Comparison of ENCODE assay signal across 7 cellular contexts in the genomic region with DNA sequence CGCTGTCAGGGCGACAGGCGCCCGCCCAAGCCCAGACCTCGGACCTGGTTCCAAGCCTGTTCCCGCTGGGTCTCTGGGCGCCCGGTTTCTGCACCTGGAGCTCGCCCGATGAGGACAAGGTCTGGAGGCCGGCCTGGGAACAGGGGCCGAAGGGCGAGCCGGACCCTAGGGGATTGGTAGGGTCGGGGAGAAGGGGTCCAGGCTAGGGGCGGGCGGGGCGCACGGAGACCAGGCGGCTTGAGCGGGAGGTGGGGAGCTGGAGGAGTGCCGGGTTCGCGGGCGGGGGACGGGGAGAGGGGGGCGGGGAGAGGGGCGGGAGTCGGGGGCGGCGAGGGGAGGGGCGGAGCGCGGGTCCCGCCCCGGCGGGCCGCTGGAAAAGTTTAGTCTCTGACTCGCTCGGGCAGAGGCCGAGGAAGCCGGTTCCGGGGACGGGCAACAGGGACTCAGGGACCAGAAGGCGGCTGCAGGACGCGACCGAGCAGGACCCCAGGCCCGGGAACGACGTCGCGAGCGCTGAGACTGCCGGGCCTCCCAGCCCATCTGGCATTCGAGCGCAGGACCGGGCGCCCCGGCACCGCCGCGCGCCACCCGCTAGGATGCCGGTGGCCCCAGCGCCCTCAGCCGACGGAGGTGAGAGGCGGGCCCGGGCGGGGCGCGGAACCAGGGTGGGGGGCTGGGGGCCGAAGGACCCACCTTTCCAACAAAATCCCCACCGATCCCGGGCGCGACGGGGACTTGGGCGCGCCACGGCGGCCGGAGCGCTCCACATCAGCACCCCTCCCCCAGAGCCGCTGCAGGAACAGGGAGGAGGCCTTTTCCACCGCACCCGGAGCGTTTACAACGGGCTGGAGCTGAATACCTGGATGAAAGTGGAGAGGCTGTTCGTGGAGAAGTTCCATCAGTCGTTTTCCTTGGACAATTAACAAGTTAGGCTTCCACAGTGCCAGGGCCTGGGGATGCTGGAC. TPM values are rescaled to one million over a fixed set of nuclear protein-coding genes. Genes with fewer than 3 reads are reported as not detected.
DNase-seq lines count a peak whose midpoint lies in the region; TF ChIP-seq lines count a peak whose summit lies in the region.

A gene (plus strand): TSS at position 403 of the 965 bp plus-strand sequence. CDS start 9,733 bp downstream, outside the sequence.

- H3K9me3 ChIP-seq in HUES6 (ENCODE audit: control insufficient read depth, insufficient read depth, low read depth, low read length) = no peaks in the 10 kb centered on the region

- peak; percentile 11 for TF ChIP-seq CTCF in foreskin fibroblast (IDR thresholded peaks at IDR 0.05; ENCODE audit: low read depth, low read length)
- peak; percentile 41 for TF ChIP-seq CTCF in neural crest cell (conservative IDR thresholded peaks at IDR 0.05)

- peaks cover 3% of the 10 kb centered on the region for H3K27me3 ChIP-seq in HUES6 (ENCODE audit: control insufficient read depth, insufficient read depth, low read length)

- H3K4me3 ChIP-seq in HUES6 (ENCODE audit: low read depth, low read length) (peak within 1 kb of the TSS; percentile 85), foreskin fibroblast (ENCODE audit: low read depth in 1 of 2, low read length in 2 of 2) (peak within 1 kb of the TSS; percentile 87 to 100)

- H3K9me3 Mint-ChIP-seq in neural crest cell = no peaks in the 10 kb centered on the region

- H3K36me3 ChIP-seq in HUES6 (ENCODE audit: control insufficient read depth, insufficient read depth, low read length) = peaks cover 11% of the 10 kb centered on the region; the same call in 1 of the 2 replicates

- peaks cover 87% of the 10 kb centered on the region for H3K27me3 Mint-ChIP-seq in neural crest cell (ENCODE audit: low read depth)

- no peaks in the 10 kb centered on the region for H3K36me3 Mint-ChIP-seq in neural crest cell (ENCODE audit: low read depth)

- DNase-seq in activated CD8-positive, alpha-beta memory T cell treated with anti-CD3 and anti-CD28 coated beads, Interleukin-2, amount 50 U/mL, for 48 hours = peak; percentile 71
- peak; percentile 44 to 75 for DNase-seq in foreskin fibroblast
- peak; percentile 51 for DNase-seq in neural crest cell (ENCODE audit: low read depth, low spot score)
- DNase-seq in ureter (ENCODE audit: low spot score) = peak; percentile 71
- DNase-seq in NCI-H187 (lab: John Stamatoyannopoulos, UW) = no peak
- DNase-seq in GF-D8 (lab: John Stamatoyannopoulos, UW) = no peak

- H3K4me1 Mint-ChIP-seq in neural crest cell = peaks cover 25% of the 10 kb centered on the region

- peak within 1 kb of the TSS; percentile 88 for H3K4me3 Mint-ChIP-seq in neural crest cell

- peak within 1 kb of the TSS; percentile 39; the same call in 1 of the 2 replicates for H3K27ac ChIP-seq in HUES6 (ENCODE audit: low read depth, low read length)

- no peak within 1 kb of the TSS for H3K27ac Mint-ChIP-seq in neural crest cell (ENCODE audit: unreplicated experiment)

- peak within 1 kb of the TSS; percentile 78 for H3K9ac ChIP-seq in HUES6 (ENCODE audit: low read length)

- H3K4me1 ChIP-seq in HUES6 (ENCODE audit: control insufficient read depth, insufficient read depth, low read length) = peaks cover 28% of the 10 kb centered on the region

RNA-seq across cellular contexts. Expression of the gene that starts here (rescaled TPM):
- total RNA-seq in neural crest cell (7.5 and 7.9 TPM in 2 replicates), ureter (48.6 TPM)

Comparison
In these comparisons a context has a peak if more than half of its experiments do, and no peak if none do; other contexts are left out.
1. DNase-seq: peak in activated CD8-positive, alpha-beta memory T cell treated with anti-CD3 and anti-CD28 coated beads, Interleukin-2, amount 50 U/mL, for 48 hours (single experiment), foreskin fibroblast (2 of 2), neural crest cell (single experiment) and ureter (single experiment); none in NCI-H187 (0 of 2) and GF-D8 (single experiment).